8 cellular contexts compared by ENCODE assay signal in the genomic region with DNA sequence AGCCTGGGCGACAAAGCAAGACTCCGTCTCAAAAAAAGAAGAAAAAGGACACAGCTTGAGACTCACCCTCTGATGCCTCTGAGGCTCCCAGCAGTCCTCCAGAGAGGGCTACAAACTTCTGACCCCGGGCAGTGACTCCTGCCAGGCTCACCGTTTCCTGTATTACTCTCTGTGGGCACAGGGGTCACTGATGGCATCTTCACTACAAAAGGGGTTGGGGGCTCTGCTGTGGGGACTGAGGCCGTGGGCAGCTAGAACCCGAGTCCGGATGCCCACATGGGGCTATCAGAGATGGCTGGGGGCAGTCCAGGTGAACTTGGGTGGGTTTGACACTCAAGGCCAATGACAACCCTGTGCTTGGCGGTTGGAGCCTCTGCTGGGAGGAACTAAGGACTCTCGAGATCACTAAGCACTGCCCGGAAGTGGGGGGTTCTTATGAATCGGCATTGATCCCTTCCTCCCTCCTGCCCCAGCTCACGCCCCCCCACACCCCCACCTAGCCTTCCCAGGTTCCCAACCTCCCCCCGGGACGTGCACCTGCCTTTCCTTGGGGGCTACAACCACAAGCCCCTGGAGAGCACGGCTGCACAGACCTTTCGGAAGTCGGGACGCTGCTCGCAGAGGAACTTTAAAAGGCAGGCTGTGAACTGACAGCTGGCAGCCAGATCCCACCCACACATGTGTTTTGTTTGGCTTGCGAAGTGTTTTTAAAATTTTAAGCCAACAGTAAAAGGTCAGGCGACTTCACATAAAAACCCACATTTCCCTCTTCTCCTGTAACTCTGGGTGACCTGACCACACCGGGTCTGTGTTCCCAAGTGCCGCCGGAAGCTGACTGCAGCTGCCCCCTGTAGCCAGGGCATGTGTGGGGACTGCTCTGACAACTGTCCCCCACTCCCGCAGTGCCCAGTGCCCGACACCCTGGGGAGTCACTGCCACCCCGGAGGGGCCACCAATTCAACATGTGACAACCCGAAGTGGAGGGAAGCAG. TPM values are rescaled to one million over a fixed set of nuclear protein-coding genes. Genes with fewer than 3 reads are reported as not detected.
DNase-seq lines count a peak whose midpoint lies in the region; ATAC-seq and TF ChIP-seq lines count a peak whose summit lies in the region.

No MANE protein-coding gene starts in this region.

- no peak for DNase-seq in activated CD4-positive, alpha-beta T cell treated with anti-CD3 and anti-CD28 coated beads, Interleukin-2, amount 10 ng/mL, durations not matched to agents 24 days and 14 days
- no peak for DNase-seq in activated CD4-positive, alpha-beta T cell treated with anti-CD3 and anti-CD28 coated beads, Interleukin-2, amount 50 U/mL, for 48 hours
- no peak for DNase-seq in T-helper 2 cell treated with Interferon-gamma antibody and Interleukin-4, amounts not matched to agents 5 μg/mL and 100 μg/mL, for 36 hours (ENCODE audit: low spot score)
- DNase-seq in glutamatergic neuron (no peak), NCI-H128 (lab: John Stamatoyannopoulos, UW; ENCODE audit: unreplicated experiment) (no peak), activated gamma-delta T cell treated with Interleukin-2 at 50 U/mL for 16 hours (no peak), posterior vena cava (ENCODE audit: low spot score) (no peak)
- peak; percentile 39 for DNase-seq in stimulated activated naive CD8-positive, alpha-beta T cell treated with anti-CD3 and anti-CD28 coated beads, Interleukin-15, Interleukin-2, amounts not matched to agents 100 U/mL and 50 U/mL, for 24 hours

- intact Hi-C loops in activated CD4-positive, alpha-beta T cell treated with anti-CD3 and anti-CD28 coated beads, Interleukin-2, amount 10 ng/mL, durations not matched to agents 24 days and 14 days (cut with micrococcal nuclease), result no loop called here
- intact Hi-C loops in posterior vena cava (cut with DNase I), result no loop called here

- ATAC-seq in stimulated activated naive CD8-positive, alpha-beta T cell treated with anti-CD3 and anti-CD28 coated beads, Interleukin-15, Interleukin-2, amounts not matched to agents 100 U/mL and 50 U/mL, for 24 hours, result peak; percentile 21

- H3K36me3 Mint-ChIP-seq in activated CD4-positive, alpha-beta T cell treated with anti-CD3 and anti-CD28 coated beads, Interleukin-2, amount 10 ng/mL, durations not matched to agents 24 days and 14 days (ENCODE audit: low read depth), result peaks cover 23% of the 10 kb centered on the region
- H3K36me3 Mint-ChIP-seq in T-helper 2 cell treated with Interferon-gamma antibody and Interleukin-4, amounts not matched to agents 5 μg/mL and 100 μg/mL, for 36 hours (ENCODE audit: low read depth), result peaks cover 13% of the 10 kb centered on the region
- no peaks in the 10 kb centered on the region for H3K36me3 Mint-ChIP-seq in glutamatergic neuron (ENCODE audit: unreplicated experiment)

- H3K27me3 Mint-ChIP-seq in activated CD4-positive, alpha-beta T cell treated with anti-CD3 and anti-CD28 coated beads, Interleukin-2, amount 10 ng/mL, durations not matched to agents 24 days and 14 days, result no peaks in the 10 kb centered on the region
- no peaks in the 10 kb centered on the region for H3K27me3 Mint-ChIP-seq in T-helper 2 cell treated with Interferon-gamma antibody and Interleukin-4, amounts not matched to agents 5 μg/mL and 100 μg/mL, for 36 hours (ENCODE audit: low read depth)
- H3K27me3 Mint-ChIP-seq in glutamatergic neuron (ENCODE audit: unreplicated experiment), result peaks cover 26% of the 10 kb centered on the region

- H3K9me3 Mint-ChIP-seq in activated CD4-positive, alpha-beta T cell treated with anti-CD3 and anti-CD28 coated beads, Interleukin-2, amount 10 ng/mL, durations not matched to agents 24 days and 14 days, result no peaks in the 10 kb centered on the region
- H3K9me3 Mint-ChIP-seq in T-helper 2 cell treated with Interferon-gamma antibody and Interleukin-4, amounts not matched to agents 5 μg/mL and 100 μg/mL, for 36 hours, result no peaks in the 10 kb centered on the region
- peaks cover 28% of the 10 kb centered on the region for H3K9me3 Mint-ChIP-seq in glutamatergic neuron (ENCODE audit: unreplicated experiment)

- H3K4me3 Mint-ChIP-seq in activated CD4-positive, alpha-beta T cell treated with anti-CD3 and anti-CD28 coated beads, Interleukin-2, amount 10 ng/mL, durations not matched to agents 24 days and 14 days, result peak overlapping the region; percentile 71
- H3K4me3 Mint-ChIP-seq in T-helper 2 cell treated with Interferon-gamma antibody and Interleukin-4, amounts not matched to agents 5 μg/mL and 100 μg/mL, for 36 hours, result peak overlapping the region; percentile 47
- peak overlapping the region; percentile 27 for H3K4me3 Mint-ChIP-seq in glutamatergic neuron (ENCODE audit: unreplicated experiment)

- peaks cover 52% of the 10 kb centered on the region for H3K4me1 Mint-ChIP-seq in activated CD4-positive, alpha-beta T cell treated with anti-CD3 and anti-CD28 coated beads, Interleukin-2, amount 10 ng/mL, durations not matched to agents 24 days and 14 days
- H3K4me1 Mint-ChIP-seq in T-helper 2 cell treated with Interferon-gamma antibody and Interleukin-4, amounts not matched to agents 5 μg/mL and 100 μg/mL, for 36 hours (ENCODE audit: low read depth), result peaks cover 40% of the 10 kb centered on the region
- H3K4me1 Mint-ChIP-seq in glutamatergic neuron (ENCODE audit: low read depth, unreplicated experiment), result peaks cover 49% of the 10 kb centered on the region

- peak overlapping the region; percentile 76 for H3K27ac Mint-ChIP-seq in activated CD4-positive, alpha-beta T cell treated with anti-CD3 and anti-CD28 coated beads, Interleukin-2, amount 10 ng/mL, durations not matched to agents 24 days and 14 days
- H3K27ac Mint-ChIP-seq in T-helper 2 cell treated with Interferon-gamma antibody and Interleukin-4, amounts not matched to agents 5 μg/mL and 100 μg/mL, for 36 hours, result peak overlapping the region; percentile 35
- H3K27ac Mint-ChIP-seq in glutamatergic neuron (ENCODE audit: unreplicated experiment), result peak overlapping the region; percentile 52

- no peak for TF ChIP-seq CTCF in glutamatergic neuron (IDR thresholded peaks at IDR 0.05; ENCODE audit: partially characterized antibody, unreplicated experiment)

RNA-seq across cellular contexts. Expression of a gene that starts 5.0 kb away (rescaled TPM):
- total RNA-seq in activated CD4-positive, alpha-beta T cell treated with anti-CD3 and anti-CD28 coated beads, Interleukin-2, amount 10 ng/mL, durations not matched to agents 24 days and 14 days, result 93.0 and 96.7 TPM in 2 replicates
- 449 TPM for total RNA-seq in glutamatergic neuron (ENCODE audit: unreplicated experiment)
- total RNA-seq in posterior vena cava, result 10 to 100 TPM; 27.6 to 28.3 TPM

RNA-seq across cellular contexts. Expression of a gene that starts 37.7 kb away (rescaled TPM):
- total RNA-seq in activated CD4-positive, alpha-beta T cell treated with anti-CD3 and anti-CD28 coated beads, Interleukin-2, amount 10 ng/mL, durations not matched to agents 24 days and 14 days, result 6.8 and 8.2 TPM in 2 replicates
- 1.3 TPM for total RNA-seq in glutamatergic neuron (ENCODE audit: unreplicated experiment)
- 10 to 100 TPM; 14.2 to 19.9 TPM for total RNA-seq in posterior vena cava
